8 cellular contexts compared by ENCODE assay signal in the genomic region with DNA sequence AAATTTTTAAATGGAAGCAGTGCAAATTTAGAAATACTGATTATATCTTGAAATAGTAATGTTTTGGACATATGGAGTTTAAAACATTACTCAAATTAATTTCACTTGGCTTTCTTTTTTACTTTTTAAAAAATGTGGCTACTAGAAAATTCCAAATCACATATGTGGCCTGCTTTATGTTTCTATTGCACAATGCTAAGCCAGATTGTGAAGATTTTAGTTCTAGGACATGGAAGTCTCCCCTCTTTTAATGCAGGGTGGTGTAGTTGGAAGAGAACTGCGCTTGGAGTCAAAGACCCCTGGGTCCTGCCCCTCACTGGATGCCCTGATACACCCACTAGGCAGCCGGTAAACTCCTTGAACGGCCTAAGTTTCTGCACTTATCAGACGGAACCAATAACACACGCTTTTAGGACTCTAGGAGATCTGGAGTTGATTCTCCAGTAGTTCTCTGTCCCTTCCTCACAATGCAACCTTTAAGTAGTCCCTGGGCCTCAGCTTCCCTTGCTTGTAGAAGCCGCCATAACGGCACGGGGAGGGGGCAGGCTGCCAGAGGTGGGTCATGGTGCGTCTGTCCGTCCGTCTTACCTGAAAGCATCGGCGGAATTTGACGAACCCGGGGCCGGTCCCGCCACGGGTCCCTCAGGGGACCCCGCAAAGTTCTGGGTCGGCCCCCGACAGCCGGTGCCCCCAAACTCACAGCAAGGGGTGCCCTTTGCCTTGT. TPM values are rescaled to one million over a fixed set of nuclear protein-coding genes. Genes with fewer than 3 reads are reported as not detected.
DNase-seq lines count a peak whose midpoint lies in the region; ATAC-seq and TF ChIP-seq lines count a peak whose summit lies in the region.

No MANE protein-coding gene starts in this region.

- H3K36me3 ChIP-seq in vagina = no peaks in the 10 kb centered on the region

- H3K9me3 ChIP-seq in mononuclear cell (ENCODE audit: low read depth, low read length) (no peaks in the 10 kb centered on the region), vagina (no peaks in the 10 kb centered on the region)

- peak overlapping the region; percentile 92 for H3K4me3 Mint-ChIP-seq in activated T-cell treated with anti-CD3 and anti-CD28 coated beads, Interleukin-2, amount 50 U/mL, for 4 hours

- H3K36me3 Mint-ChIP-seq in activated T-cell treated with anti-CD3 and anti-CD28 coated beads, Interleukin-2, amount 50 U/mL, for 4 hours (ENCODE audit: insufficient read depth) = no peaks in the 10 kb centered on the region

- intact Hi-C loops in vagina (cut with DNase I) = no loop called here

- H3K4me3 ChIP-seq in mononuclear cell (ENCODE audit: low read length) = peak overlapping the region; percentile 81
- peak overlapping the region; percentile 63 to 87 for H3K4me3 ChIP-seq in vagina

- DNase-seq in activated T-cell treated with anti-CD3 and anti-CD28 coated beads, Interleukin-2, amount 50 U/mL, for 4 hours = no peak
- no peak for DNase-seq in activated T-cell treated with anti-CD3 and anti-CD28 coated beads, Interleukin-2, amount 50 U/mL, for 48 hours
- DNase-seq in OCI-M1 (lab: John Stamatoyannopoulos, UW) = peak; percentile 39
- DNase-seq in dermis blood vessel endothelial cell = peak; percentile 25
- no peak for DNase-seq in vagina (ENCODE audit: extremely low spot score in 2 of 2)
- no peak for DNase-seq in retina
- no peak for DNase-seq in AG08396 (ENCODE audit: low spot score)

- H3K4me1 Mint-ChIP-seq in activated T-cell treated with anti-CD3 and anti-CD28 coated beads, Interleukin-2, amount 50 U/mL, for 4 hours (ENCODE audit: low read depth) = peaks cover 14% of the 10 kb centered on the region

- peaks cover 14% of the 10 kb centered on the region for H3K4me1 ChIP-seq in mononuclear cell (ENCODE audit: insufficient read depth, low read length)
- H3K4me1 ChIP-seq in vagina = peaks cover 20% of the 10 kb centered on the region

- H3K9me3 Mint-ChIP-seq in activated T-cell treated with anti-CD3 and anti-CD28 coated beads, Interleukin-2, amount 50 U/mL, for 4 hours = no peaks in the 10 kb centered on the region

- no peak for TF ChIP-seq CTCF in vagina (IDR thresholded peaks at IDR 0.05)

- H3K27ac ChIP-seq in vagina = peak overlapping the region; percentile 86

- no peaks in the 10 kb centered on the region for H3K27me3 ChIP-seq in mononuclear cell (ENCODE audit: insufficient read depth, low read length)
- no peaks in the 10 kb centered on the region for H3K27me3 ChIP-seq in vagina

- ATAC-seq in activated T-cell treated with anti-CD3 and anti-CD28 coated beads, Interleukin-2, amount 50 U/mL, for 4 hours = peak in 1 of 2 donors; percentile 2

- H3K27me3 Mint-ChIP-seq in activated T-cell treated with anti-CD3 and anti-CD28 coated beads, Interleukin-2, amount 50 U/mL, for 4 hours (ENCODE audit: low read depth) = no peaks in the 10 kb centered on the region

- TF ChIP-seq POLR2A in vagina (IDR thresholded peaks at IDR 0.05) = no peak

RNA-seq across cellular contexts. Expression of a gene that starts 0.5 kb away (rescaled TPM):
- total RNA-seq in activated T-cell treated with anti-CD3 and anti-CD28 coated beads, Interleukin-2, amount 50 U/mL, for 4 hours = under 1 TPM; 0.46 to 0.86 (median 0.53) TPM
- 0.34 and 0.65 TPM in 2 replicates for total RNA-seq in dermis blood vessel endothelial cell
- not detected for total RNA-seq in mononuclear cell
- total RNA-seq in vagina = 0.25 TPM

RNA-seq across cellular contexts. Expression of a gene that starts 0.7 kb away (rescaled TPM):
- 1 to 10 TPM; 4.7 to 6.7 (median 4.9) TPM for total RNA-seq in activated T-cell treated with anti-CD3 and anti-CD28 coated beads, Interleukin-2, amount 50 U/mL, for 4 hours
- total RNA-seq in dermis blood vessel endothelial cell = 15.1 and 18.4 TPM in 2 replicates
- total RNA-seq in mononuclear cell = 1.4 TPM
- total RNA-seq in vagina = 11.8 TPM

RNA-seq across cellular contexts. Expression of a gene that starts 26.1 kb away (rescaled TPM):
- total RNA-seq in activated T-cell treated with anti-CD3 and anti-CD28 coated beads, Interleukin-2, amount 50 U/mL, for 4 hours = 100 to 1,000 TPM; 247 to 280 (median 249) TPM
- total RNA-seq in dermis blood vessel endothelial cell (59.8 and 76.6 TPM in 2 replicates), mononuclear cell (50.8 TPM), vagina (21.1 TPM)

RNA-seq across cellular contexts. Expression of a gene that starts 45.0 kb away (rescaled TPM):
- 10 to 100 TPM; 65.3 to 76.0 (median 72.8) TPM for total RNA-seq in activated T-cell treated with anti-CD3 and anti-CD28 coated beads, Interleukin-2, amount 50 U/mL, for 4 hours
- total RNA-seq in dermis blood vessel endothelial cell (98.4 and 117 TPM in 2 replicates), mononuclear cell (187 TPM), vagina (106 TPM)

RNA-seq across cellular contexts. Expression of a gene that starts 50.0 kb away (rescaled TPM):
- 10 to 100 TPM; 69.9 to 80.4 (median 76.5) TPM for total RNA-seq in activated T-cell treated with anti-CD3 and anti-CD28 coated beads, Interleukin-2, amount 50 U/mL, for 4 hours
- total RNA-seq in dermis blood vessel endothelial cell (35.1 and 46.7 TPM in 2 replicates), mononuclear cell (116 TPM), vagina (69.5 TPM)

Comparison
In these comparisons a context has a peak if more than half of its experiments do, and no peak if none do; other contexts are left out.
1. DNase-seq: peak in OCI-M1 (single experiment) and dermis blood vessel endothelial cell (single experiment); none in activated T-cell treated with anti-CD3 and anti-CD28 coated beads, Interleukin-2, amount 50 U/mL, for 4 hours (single experiment), activated T-cell treated with anti-CD3 and anti-CD28 coated beads, Interleukin-2, amount 50 U/mL, for 48 hours (0 of 2), vagina (0 of 2), retina (single experiment) and AG08396 (single experiment).